In genomic region chr15:90418627-90419026, GRCh38 we compare ENCODE assay signal across 12 cellular contexts. TPM values are rescaled to one million over a fixed set of nuclear protein-coding genes. Genes with fewer than 3 reads are reported as not detected.
DNase-seq lines count a peak whose midpoint lies in the region; ATAC-seq and TF ChIP-seq lines count a peak whose summit lies in the region.
"Had no signal": no experiment of that assay in that cellular context is flagged by ENCODE, and none has a peak within 500 bp of the region (broad histone marks: within the 10 kb centered on the region; RNA-seq: fewer than 3 reads in every experiment).

No MANE protein-coding gene starts in this region.

- TF ChIP-seq CTCF in MCF 10A (IDR thresholded peaks at IDR 0.05; ENCODE audit: unreplicated experiment): no peak
- no peak for TF ChIP-seq CTCF in uterus (IDR thresholded peaks at IDR 0.05)

- peaks cover 6 to 17% of the 10 kb centered on the region in 2 donors for H3K4me1 ChIP-seq in uterus

- BruUV-seq in MCF 10A (replicated peaks; lab: Mats Ljungman, UMichigan): no TSS peak

- H3K36me3 Mint-ChIP-seq in activated naive CD4-positive, alpha-beta T cell treated with anti-CD3 and anti-CD28 coated beads, Interleukin-2, amount 10 ng/mL, durations not matched to agents 7 days and 5 days: peaks cover 32% of the 10 kb centered on the region
- peaks cover 14% of the 10 kb centered on the region for H3K36me3 Mint-ChIP-seq in MCF 10A (ENCODE audit: insufficient read depth, unreplicated experiment)
- no peaks in the 10 kb centered on the region for H3K36me3 Mint-ChIP-seq in naive B cell

- CTCF ChIA-PET in activated naive CD4-positive, alpha-beta T cell treated with anti-CD3 and anti-CD28 coated beads, Interleukin-2, amount 10 ng/mL, durations not matched to agents 7 days and 5 days (lab: Charles Lee): no interaction called here
- CTCF ChIA-PET in MCF 10A (lab: Yijun Ruan, JAX): interaction anchor here (1.3 kb wide), 1 partner anchor 56 kb away, joined by 3 read pairs; no protein-coding TSS in a partner anchor

- ATAC-seq in naive B cell (ENCODE audit: low read depth in 2 of 2): peak in 1 of 2 donors; percentile 42
- no peak for ATAC-seq in HG03520 (IDR thresholded peaks at IDR 0.05; ENCODE audit: unreplicated experiment)
- ATAC-seq: pancreas had no signal

- H3K9me3 Mint-ChIP-seq in activated naive CD4-positive, alpha-beta T cell treated with anti-CD3 and anti-CD28 coated beads, Interleukin-2, amount 10 ng/mL, durations not matched to agents 7 days and 5 days: peaks cover 12% of the 10 kb centered on the region
- H3K9me3 Mint-ChIP-seq in MCF 10A (ENCODE audit: unreplicated experiment) (no peaks in the 10 kb centered on the region), naive B cell (peaks cover 0 to 2% (median 0%) of the 10 kb centered on the region in 7 donors)

- peak overlapping the region; percentile 85 to 95 for H3K27ac ChIP-seq in uterus
- H3K27ac ChIP-seq: KMS-11, pancreas had no signal

- POLR2A ChIA-PET in MCF 10A (lab: Yijun Ruan, JAX): interaction anchor here (0.5 to 7.5 kb wide), 7 partner anchors 11 to 298 kb away, joined by 3 to 120 read pairs (median 4); partner anchors contain the start of gene IQGAP1

- no peaks in the 10 kb centered on the region for H3K27me3 Mint-ChIP-seq in activated naive CD4-positive, alpha-beta T cell treated with anti-CD3 and anti-CD28 coated beads, Interleukin-2, amount 10 ng/mL, durations not matched to agents 7 days and 5 days
- no peaks in the 10 kb centered on the region for H3K27me3 Mint-ChIP-seq in MCF 10A (ENCODE audit: insufficient read depth, unreplicated experiment)
- no peaks in the 10 kb centered on the region for H3K27me3 Mint-ChIP-seq in naive B cell

- no peak for DNase-seq in activated naive CD4-positive, alpha-beta T cell treated with anti-CD3 and anti-CD28 coated beads, Interleukin-2, amount 10 ng/mL, durations not matched to agents 7 days and 5 days
- no peak for DNase-seq in activated naive CD4-positive, alpha-beta T cell treated with anti-CD3 and anti-CD28 coated beads, Interleukin-2, amount 50 U/mL, for 16 hours
- DNase-seq in MCF 10A (ENCODE audit: unreplicated experiment): no peak
- no peak for DNase-seq in naive B cell
- DNase-seq in uterus: no peak
- DNase-seq in SW 1271 (lab: John Stamatoyannopoulos, UW): no peak
- DNase-seq in stimulated activated CD8-positive, alpha-beta memory T cell treated with anti-CD3 and anti-CD28 coated beads, Interleukin-4, amount 100 ng/mL, for 48 hours: no peak
- DNase-seq: activated CD4-positive, alpha-beta T cell treated with anti-CD3 and anti-CD28 coated beads for 1 hour; GDM1; pancreas had no signal

- no peaks in the 10 kb centered on the region for H3K27me3 ChIP-seq in uterus
- H3K27me3 ChIP-seq: pancreas had no signal

- no peak overlapping the region for H3K4me3 ChIP-seq in uterus
- H3K4me3 ChIP-seq: pancreas had no signal

- no peak overlapping the region for H3K4me3 Mint-ChIP-seq in activated naive CD4-positive, alpha-beta T cell treated with anti-CD3 and anti-CD28 coated beads, Interleukin-2, amount 10 ng/mL, durations not matched to agents 7 days and 5 days
- H3K4me3 Mint-ChIP-seq in MCF 10A (ENCODE audit: unreplicated experiment) (no peak overlapping the region), naive B cell (peak overlapping the region in 2 of 8 donors; percentile 16 to 29)

- peaks cover 54% of the 10 kb centered on the region for H3K4me1 Mint-ChIP-seq in activated naive CD4-positive, alpha-beta T cell treated with anti-CD3 and anti-CD28 coated beads, Interleukin-2, amount 10 ng/mL, durations not matched to agents 7 days and 5 days
- H3K4me1 Mint-ChIP-seq in MCF 10A (ENCODE audit: insufficient read depth, unreplicated experiment) (peaks cover 38% of the 10 kb centered on the region), naive B cell (peaks cover 57 to 77% (median 62%) of the 10 kb centered on the region in 3 donors)

- no peak for TF ChIP-seq POLR2A in uterus (IDR thresholded peaks at IDR 0.05)

- H3K36me3 ChIP-seq in uterus: no peaks in the 10 kb centered on the region
- H3K36me3 ChIP-seq: pancreas had no signal

- no peaks in the 10 kb centered on the region for H3K9me3 ChIP-seq in uterus
- H3K9me3 ChIP-seq: pancreas had no signal

- intact Hi-C loops in MCF 10A (cut with micrococcal nuclease) (no loop called here), uterus (cut with DNase I; ENCODE audit: low total_unique reads) (no loop called here)

- H3K27ac Mint-ChIP-seq in activated naive CD4-positive, alpha-beta T cell treated with anti-CD3 and anti-CD28 coated beads, Interleukin-2, amount 10 ng/mL, durations not matched to agents 7 days and 5 days: peak overlapping the region; percentile 77
- peak overlapping the region; percentile 96 for H3K27ac Mint-ChIP-seq in MCF 10A (ENCODE audit: low read depth, unreplicated experiment)
- peak overlapping the region in 4 of 6 donors; percentile 32 to 60 (median 48) for H3K27ac Mint-ChIP-seq in naive B cell

RNA-seq across cellular contexts. Expression of gene IQGAP1, which starts 30.6 kb away (rescaled TPM):
- 264 and 284 TPM in 2 replicates for total RNA-seq in MCF 10A (2022)
- polyA plus RNA-seq in naive B cell (ENCODE audit: low read depth in 6 of 6): 100 to 1,000 TPM in 5 of 6 donors, 10 to 100 TPM in 1; 96.5 to 182 (median 158) TPM
- total RNA-seq in uterus: 100 to 1,000 TPM; 195 to 777 (median 290) TPM
